Comparison of ENCODE assay signal across 20 cellular contexts in genomic region chr13:29524641-29525040, GRCh38.
DNase-seq lines count a peak whose midpoint lies in the region; ATAC-seq and TF ChIP-seq lines count a peak whose summit lies in the region.
"Had no signal": no experiment of that assay in that cellular context is flagged by ENCODE, and none has a peak within 500 bp of the region (broad histone marks: within the 10 kb centered on the region; RNA-seq: fewer than 3 reads in every experiment).

No MANE protein-coding gene starts in this region.

- H3K36me3 Mint-ChIP-seq in GM23338 (ENCODE audit: low read depth) (peaks cover 89% of the 10 kb centered on the region), chondrocyte (ENCODE audit: low read depth) (peaks cover 46% of the 10 kb centered on the region), neural progenitor cell (peaks cover 32% of the 10 kb centered on the region), CD14-positive monocyte (peaks cover 74 to 80% of the 10 kb centered on the region in 2 donors)

- H3K27me3 Mint-ChIP-seq in GM23338 (ENCODE audit: insufficient read depth, low read depth, poor library complexity) (peaks cover 9% of the 10 kb centered on the region), chondrocyte (ENCODE audit: low read depth) (no peaks in the 10 kb centered on the region), neural progenitor cell (ENCODE audit: insufficient read depth, low read depth) (peaks cover 2% of the 10 kb centered on the region), CD14-positive monocyte (ENCODE audit: low read depth in 3 of 3) (peaks cover 0 to 2% (median 0%) of the 10 kb centered on the region in 3 donors)

- no peaks in the 10 kb centered on the region for H3K9me3 ChIP-seq in neural progenitor cell (ENCODE audit: low read depth)
- H3K9me3 ChIP-seq: SK-N-SH had no signal

- H3K9me3 Mint-ChIP-seq in GM23338, result no peaks in the 10 kb centered on the region
- H3K9me3 Mint-ChIP-seq in chondrocyte (ENCODE audit: low read depth), result peaks cover 3% of the 10 kb centered on the region
- H3K9me3 Mint-ChIP-seq in neural progenitor cell, result no peaks in the 10 kb centered on the region
- H3K9me3 Mint-ChIP-seq in CD14-positive monocyte, result no peaks in the 10 kb centered on the region

- H3K36me3 ChIP-seq in ACC112 (ENCODE audit: insufficient read depth, low read length) (peaks cover 5% of the 10 kb centered on the region; the same call in 1 of the 2 replicates), GM23338 (ENCODE audit: insufficient read depth) (peaks cover 35% of the 10 kb centered on the region), neural progenitor cell (no peaks in the 10 kb centered on the region)

- H3K27me3 ChIP-seq in ACC112 (ENCODE audit: insufficient read depth, low read length), result no peaks in the 10 kb centered on the region
- H3K27me3 ChIP-seq in GM23338 (ENCODE audit: insufficient read depth), result no peaks in the 10 kb centered on the region
- H3K27me3 ChIP-seq in neural progenitor cell, result no peaks in the 10 kb centered on the region

- DNase-seq in GM23338 (ENCODE audit: low spot score) (no peak), chondrocyte (ENCODE audit: low spot score) (no peak), neural progenitor cell (ENCODE audit: low spot score) (no peak), NCI-H345 treated with DMSO at 0.1 percent for 48 hours (lab: John Stamatoyannopoulos, UW; ENCODE audit: unreplicated experiment) (no peak), CD14-positive monocyte (ENCODE audit: low spot score) (no peak)
- DNase-seq: ACHN, COR-L47, DMS 273 treated with DMSO at 0.1 percent for 48 hours, GDM1, GOT3, NCI-H1417 treated with DMSO at 0.1 percent for 48 hours, NCI-H1930, NCI-H345, NCI-H526, PC-3, RPMI8226, SHP77 treated with DMSO at 0.1 percent for 48 hours, SK-N-SH had no signal

- H3K4me1 ChIP-seq in ACC112 (ENCODE audit: control insufficient read depth, insufficient read depth, low read length, unreplicated experiment), result peaks cover 48% of the 10 kb centered on the region
- no peaks in the 10 kb centered on the region for H3K4me1 ChIP-seq in GM23338 (ENCODE audit: insufficient read depth)
- H3K4me1 ChIP-seq in neural progenitor cell, result no peaks in the 10 kb centered on the region

- H3K27ac Mint-ChIP-seq in GM23338 (peak overlapping the region; percentile 56; the same call in 1 of the 2 replicates), chondrocyte (ENCODE audit: unreplicated experiment) (peak overlapping the region; percentile 36), neural progenitor cell (no peak overlapping the region), CD14-positive monocyte (peak overlapping the region in 1 of 7 donors; percentile 11)

- H4K20me1 ChIP-seq in GM23338 (replicated peaks; ENCODE audit: insufficient read depth), result peaks cover 14% of the 10 kb centered on the region
- no peaks in the 10 kb centered on the region for H4K20me1 ChIP-seq in neural progenitor cell (ENCODE audit: low read depth)

- H3K4me1 Mint-ChIP-seq in GM23338 (0 out of 3 replicates have a peak, but pooled peaks cover 6% of the 10 kb centered on the region), chondrocyte (ENCODE audit: low read depth) (peaks cover 50% of the 10 kb centered on the region), neural progenitor cell (peaks cover 23% of the 10 kb centered on the region), CD14-positive monocyte (no peaks in the 10 kb centered on the region)

- no peak overlapping the region for H3K9ac ChIP-seq in neural progenitor cell
- H3K9ac ChIP-seq: SK-N-SH had no signal

- ATAC-seq in GM23338 (no peak), HG02938 (IDR thresholded peaks at IDR 0.05; ENCODE audit: unreplicated experiment) (no peak)
- ATAC-seq: PC-3 had no signal

- no peak overlapping the region for H3K4me2 ChIP-seq in GM23338
- H3K4me2 ChIP-seq in neural progenitor cell, result no peak overlapping the region
- H3K4me2 ChIP-seq: SK-N-SH had no signal

- H3K9me2 ChIP-seq in GM23338 (ENCODE audit: insufficient read depth), result no peaks in the 10 kb centered on the region
- H3K9me2 ChIP-seq: SK-N-SH had no signal

- peaks cover 7% of the 10 kb centered on the region for H3K79me2 ChIP-seq in ACC112 (ENCODE audit: control insufficient read depth, insufficient read depth, low read length, unreplicated experiment)
- peaks cover 20% of the 10 kb centered on the region for H3K79me2 ChIP-seq in GM23338 (replicated peaks; ENCODE audit: insufficient read depth)
- no peaks in the 10 kb centered on the region for H3K79me2 ChIP-seq in neural progenitor cell (ENCODE audit: low read depth)

- intact Hi-C loops in CD14-positive monocyte (cut with micrococcal nuclease), result no loop called here

- H2AFZ ChIP-seq in ACC112 (ENCODE audit: low read length, unreplicated experiment) (no peak overlapping the region), GM23338 (no peak overlapping the region), neural progenitor cell (replicated peaks) (no peak overlapping the region)

- H3K4me3 ChIP-seq in ACC112 (ENCODE audit: low read depth, low read length), result no peak overlapping the region
- no peak overlapping the region for H3K4me3 ChIP-seq in GM23338
- H3K4me3 ChIP-seq in neural progenitor cell, result no peak overlapping the region

- H3K4me3 Mint-ChIP-seq in GM23338 (no peak overlapping the region), chondrocyte (ENCODE audit: unreplicated experiment) (no peak overlapping the region), neural progenitor cell (peak overlapping the region; percentile 33), CD14-positive monocyte (no peak overlapping the region)

- H3F3A ChIP-seq in GM23338 (replicated peaks; ENCODE audit: low read depth) (no peaks in the 10 kb centered on the region), neural progenitor cell (ENCODE audit: low read depth) (no peaks in the 10 kb centered on the region)

- TF ChIP-seq CTCF in GM23338 (conservative IDR thresholded peaks at IDR 0.05; ENCODE audit: low read depth in 2 of 2) (no peak), chondrocyte (IDR thresholded peaks at IDR 0.05) (no peak), neural progenitor cell (IDR thresholded peaks at IDR 0.05) (no peak), CD14-positive monocyte (IDR thresholded peaks at IDR 0.05) (no peak)

- H3K27ac ChIP-seq in ACC112 (ENCODE audit: low read depth, low read length) (peak overlapping the region; percentile 98), GM23338 (ENCODE audit: low read depth) (no peak overlapping the region), neural progenitor cell (no peak overlapping the region)

TF ChIP-seq in GM23338, 12 proteins besides CTCF, POLR2A, EP300 and RAD21 (continues in another document):
- no peak for TF ChIP-seq JUNB (IDR thresholded peaks at IDR 0.05; ENCODE audit: unreplicated experiment)
- no peak for TF ChIP-seq STAT1 (IDR thresholded peaks at IDR 0.05; ENCODE audit: unreplicated experiment)
- TF ChIP-seq, protein P1, sequence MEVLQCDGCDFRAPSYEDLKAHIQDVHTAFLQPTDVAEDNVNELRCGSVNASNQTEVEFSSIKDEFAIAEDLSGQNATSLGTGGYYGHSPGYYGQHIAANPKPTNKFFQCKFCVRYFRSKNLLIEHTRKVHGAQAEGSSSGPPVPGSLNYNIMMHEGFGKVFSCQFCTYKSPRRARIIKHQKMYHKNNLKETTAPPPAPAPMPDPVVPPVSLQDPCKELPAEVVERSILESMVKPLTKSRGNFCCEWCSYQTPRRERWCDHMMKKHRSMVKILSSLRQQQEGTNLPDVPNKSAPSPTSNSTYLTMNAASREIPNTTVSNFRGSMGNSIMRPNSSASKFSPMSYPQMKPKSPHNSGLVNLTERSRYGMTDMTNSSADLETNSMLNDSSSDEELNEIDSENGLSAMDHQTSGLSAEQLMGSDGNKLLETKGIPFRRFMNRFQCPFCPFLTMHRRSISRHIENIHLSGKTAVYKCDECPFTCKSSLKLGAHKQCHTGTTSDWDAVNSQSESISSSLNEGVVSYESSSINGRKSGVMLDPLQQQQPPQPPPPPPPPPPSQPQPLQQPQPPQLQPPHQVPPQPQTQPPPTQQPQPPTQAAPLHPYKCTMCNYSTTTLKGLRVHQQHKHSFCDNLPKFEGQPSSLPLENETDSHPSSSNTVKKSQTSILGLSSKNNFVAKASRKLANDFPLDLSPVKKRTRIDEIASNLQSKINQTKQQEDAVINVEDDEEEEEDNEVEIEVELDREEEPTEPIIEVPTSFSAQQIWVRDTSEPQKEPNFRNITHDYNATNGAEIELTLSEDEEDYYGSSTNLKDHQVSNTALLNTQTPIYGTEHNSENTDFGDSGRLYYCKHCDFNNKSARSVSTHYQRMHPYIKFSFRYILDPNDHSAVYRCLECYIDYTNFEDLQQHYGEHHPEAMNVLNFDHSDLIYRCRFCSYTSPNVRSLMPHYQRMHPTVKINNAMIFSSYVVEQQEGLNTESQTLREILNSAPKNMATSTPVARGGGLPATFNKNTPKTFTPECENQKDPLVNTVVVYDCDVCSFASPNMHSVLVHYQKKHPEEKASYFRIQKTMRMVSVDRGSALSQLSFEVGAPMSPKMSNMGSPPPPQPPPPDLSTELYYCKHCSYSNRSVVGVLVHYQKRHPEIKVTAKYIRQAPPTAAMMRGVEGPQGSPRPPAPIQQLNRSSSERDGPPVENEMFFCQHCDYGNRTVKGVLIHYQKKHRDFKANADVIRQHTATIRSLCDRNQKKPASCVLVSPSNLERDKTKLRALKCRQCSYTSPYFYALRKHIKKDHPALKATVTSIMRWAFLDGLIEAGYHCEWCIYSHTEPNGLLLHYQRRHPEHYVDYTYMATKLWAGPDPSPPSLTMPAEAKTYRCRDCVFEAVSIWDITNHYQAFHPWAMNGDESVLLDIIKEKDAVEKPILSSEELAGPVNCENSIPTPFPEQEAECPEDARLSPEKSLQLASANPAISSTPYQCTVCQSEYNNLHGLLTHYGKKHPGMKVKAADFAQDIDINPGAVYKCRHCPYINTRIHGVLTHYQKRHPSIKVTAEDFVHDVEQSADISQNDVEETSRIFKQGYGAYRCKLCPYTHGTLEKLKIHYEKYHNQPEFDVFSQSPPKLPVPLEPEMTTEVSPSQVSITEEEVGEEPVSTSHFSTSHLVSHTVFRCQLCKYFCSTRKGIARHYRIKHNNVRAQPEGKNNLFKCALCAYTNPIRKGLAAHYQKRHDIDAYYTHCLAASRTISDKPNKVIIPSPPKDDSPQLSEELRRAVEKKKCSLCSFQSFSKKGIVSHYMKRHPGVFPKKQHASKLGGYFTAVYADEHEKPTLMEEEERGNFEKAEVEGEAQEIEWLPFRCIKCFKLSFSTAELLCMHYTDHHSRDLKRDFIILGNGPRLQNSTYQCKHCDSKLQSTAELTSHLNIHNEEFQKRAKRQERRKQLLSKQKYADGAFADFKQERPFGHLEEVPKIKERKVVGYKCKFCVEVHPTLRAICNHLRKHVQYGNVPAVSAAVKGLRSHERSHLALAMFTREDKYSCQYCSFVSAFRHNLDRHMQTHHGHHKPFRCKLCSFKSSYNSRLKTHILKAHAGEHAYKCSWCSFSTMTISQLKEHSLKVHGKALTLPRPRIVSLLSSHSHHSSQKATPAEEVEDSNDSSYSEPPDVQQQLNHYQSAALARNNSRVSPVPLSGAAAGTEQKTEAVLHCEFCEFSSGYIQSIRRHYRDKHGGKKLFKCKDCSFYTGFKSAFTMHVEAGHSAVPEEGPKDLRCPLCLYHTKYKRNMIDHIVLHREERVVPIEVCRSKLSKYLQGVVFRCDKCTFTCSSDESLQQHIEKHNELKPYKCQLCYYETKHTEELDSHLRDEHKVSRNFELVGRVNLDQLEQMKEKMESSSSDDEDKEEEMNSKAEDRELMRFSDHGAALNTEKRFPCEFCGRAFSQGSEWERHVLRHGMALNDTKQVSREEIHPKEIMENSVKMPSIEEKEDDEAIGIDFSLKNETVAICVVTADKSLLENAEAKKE (CRISPR knock-in tag; IDR thresholded peaks at IDR 0.05), result no peak
